In genomic region chr21:44758781-44759627, GRCh38 we compare ENCODE assay signal across 17 cellular contexts. TPM values are rescaled to one million over a fixed set of nuclear protein-coding genes. Genes with fewer than 3 reads are reported as not detected.
A peak's percentile ranks its signal among the peaks of the same experiment; 100 is the strongest.
DNase-seq lines count a peak whose midpoint lies in the region; ATAC-seq and TF ChIP-seq lines count a peak whose summit lies in the region.
"Had no signal": no experiment of that assay in that cellular context is flagged by ENCODE, and none has a peak within 500 bp of the region (broad histone marks: within the 10 kb centered on the region; RNA-seq: fewer than 3 reads in every experiment).

No MANE protein-coding gene starts in this region.

- H3K9ac ChIP-seq in SK-N-MC (ENCODE audit: insufficient read length), result no peak overlapping the region
- no peak overlapping the region for H3K9ac ChIP-seq in colonic mucosa (ENCODE audit: low read depth in 2 of 2, low read length in 2 of 2)

- 0 out of 2 replicates have a peak overlapping the region, but pooled peaks have one; percentile 89 for H3K27ac ChIP-seq in SK-N-MC
- no peak overlapping the region for H3K27ac ChIP-seq in colonic mucosa
- H3K27ac ChIP-seq: HL-60 had no signal

- H3K4me3 ChIP-seq in SK-N-MC (no peak overlapping the region), colonic mucosa (no peak overlapping the region)
- H3K4me3 ChIP-seq: GM12878 had no signal

- DNase-seq in COLO668 (lab: John Stamatoyannopoulos, UW; ENCODE audit: unreplicated experiment), result peak; percentile 36
- DNase-seq in SK-N-MC (ENCODE audit: low read depth, low spot score), result no peak
- DNase-seq in islet precursor cell, result peak; percentile 38
- peak; percentile 35 for DNase-seq in sciatic nerve (ENCODE audit: low spot score)
- DNase-seq in colonic mucosa, result no peak
- DNase-seq: AML-193; Calu3; CD4-positive, CD25-positive, alpha-beta regulatory T cell; NCI-H1436 treated with DMSO at 0.1 percent for 48 hours; NCI-H345; NCI-H526 treated with DMSO at 0.1 percent for 48 hours; OCI-M1; RPMI8226 had no signal

- TF ChIP-seq CTCF in colonic mucosa (IDR thresholded peaks at IDR 0.05), result no peak

- intact Hi-C loops in sciatic nerve (cut with DNase I) (no loop called here), colonic mucosa (cut with DNase I) (no loop called here)

- no peaks in the 10 kb centered on the region for H3K36me3 ChIP-seq in SK-N-MC (ENCODE audit: insufficient read depth, low read length)
- no peaks in the 10 kb centered on the region for H3K36me3 ChIP-seq in colonic mucosa

- no peaks in the 10 kb centered on the region for H3K27me3 ChIP-seq in colonic mucosa

- ATAC-seq in sciatic nerve (no peak), HG02884 (IDR thresholded peaks at IDR 0.05; ENCODE audit: unreplicated experiment) (no peak), GM21723 (IDR thresholded peaks at IDR 0.05; ENCODE audit: unreplicated experiment) (no peak)
- ATAC-seq: GM12878 had no signal

- H3K9me3 ChIP-seq in SK-N-MC (ENCODE audit: low read depth, low read length), result no peaks in the 10 kb centered on the region
- H3K9me3 ChIP-seq in colonic mucosa, result no peaks in the 10 kb centered on the region

- no peaks in the 10 kb centered on the region for H3K4me1 ChIP-seq in colonic mucosa

RNA-seq across cellular contexts. Expression of gene UBE2G2, which starts 42.6 kb away (rescaled TPM):
- total RNA-seq in sciatic nerve, result 78.0 TPM
- 10 to 100 TPM; 50.3 to 76.1 TPM for total RNA-seq in colonic mucosa

RNA-seq across cellular contexts. Expression of gene TSPEAR, which starts 47.6 kb away (rescaled TPM):
- total RNA-seq in sciatic nerve (not detected), colonic mucosa (not detected)
- total RNA-seq: Calu3; CD4-positive, CD25-positive, alpha-beta regulatory T cell; GM12878 had no signal

RNA-seq across cellular contexts. Expression of gene SUMO3, which starts 58.9 kb away (rescaled TPM):
- total RNA-seq in sciatic nerve, result 65.5 TPM
- total RNA-seq in colonic mucosa, result 10 to 100 TPM; 81.3 to 82.8 TPM

Comparison
In these comparisons a context has a peak if more than half of its experiments do, and no peak if none do; other contexts are left out.
1. DNase-seq: peak in COLO668 (single experiment), islet precursor cell (single experiment) and sciatic nerve (single experiment); none in SK-N-MC (single experiment) and colonic mucosa (single experiment).